Comparison of ENCODE assay signal across 8 cellular contexts in genomic region chr3:130748520-130748919, GRCh38. TPM values are rescaled to one million over a fixed set of nuclear protein-coding genes. Genes with fewer than 3 reads are reported as not detected.
A peak's percentile ranks its signal among the peaks of the same experiment; 100 is the strongest.
DNase-seq lines count a peak whose midpoint lies in the region; ATAC-seq, FAIRE-seq and TF ChIP-seq lines count a peak whose summit lies in the region.

No MANE protein-coding gene starts in this region.

- H3K79me2 ChIP-seq in HepG2 (ENCODE audit: insufficient read depth, low read length), result peaks cover 29% of the 10 kb centered on the region

- no peaks in the 10 kb centered on the region for H3K9me3 Mint-ChIP-seq in activated naive CD8-positive, alpha-beta T cell treated with anti-CD3 and anti-CD28 coated beads for 36 hours
- H3K9me3 Mint-ChIP-seq in activated T-helper 2 cell treated with anti-CD3 and anti-CD28 coated beads, Interferon-gamma antibody, Interleukin-2, Interleukin-4, amounts not matched to agents 10 μg/mL and 5 μg/mL and 100 μg/mL, durations not matched to agents 14 hours and 24 hours and 36 hours, result no peaks in the 10 kb centered on the region

- TF ChIP-seq CTCF in left ventricle myocardium inferior (IDR thresholded peaks at IDR 0.05; ENCODE audit: borderline replicate concordance), result no peak
- no peak for TF ChIP-seq CTCF in right atrium auricular region (IDR thresholded peaks at IDR 0.05)
- TF ChIP-seq CTCF in HepG2 (CRISPR knock-in tag; IDR thresholded peaks at IDR 0.05), result no peak

- in situ Hi-C loops in HepG2 (cut with HindIII; ENCODE audit: extremely low pct_ligation_motif_present, low pct_unique_long_range_greater_than_20kb), result loop anchor here (5.0 kb wide), 1 partner anchor 144 kb away; the partner anchor contains the start of gene ATP2C1

- no peak for ATAC-seq in HepG2
- ATAC-seq in HG02763 (IDR thresholded peaks at IDR 0.05; ENCODE audit: unreplicated experiment), result no peak

- H3K4me1 Mint-ChIP-seq in activated naive CD8-positive, alpha-beta T cell treated with anti-CD3 and anti-CD28 coated beads for 36 hours, result peaks cover 19% of the 10 kb centered on the region
- H3K4me1 Mint-ChIP-seq in activated T-helper 2 cell treated with anti-CD3 and anti-CD28 coated beads, Interferon-gamma antibody, Interleukin-2, Interleukin-4, amounts not matched to agents 10 μg/mL and 5 μg/mL and 100 μg/mL, durations not matched to agents 14 hours and 24 hours and 36 hours (ENCODE audit: low read depth), result peaks cover 19% of the 10 kb centered on the region

- TF ChIP-seq POLR2A in HepG2 (IDR thresholded peaks at IDR 0.05; ENCODE audit: insufficient read depth in 1 of 2, low read depth in 2 of 2, low read length in 2 of 2), result no peak

- H3K27me3 ChIP-seq in left ventricle myocardium inferior (ENCODE audit: low read depth) (no peaks in the 10 kb centered on the region), right atrium auricular region (no peaks in the 10 kb centered on the region), HepG2 (ENCODE audit: control insufficient read depth in 1 of 2, insufficient read depth in 2 of 2, low read length in 2 of 2) (no peaks in the 10 kb centered on the region; a peak in 1 of 5 replicates)

- peaks cover 11% of the 10 kb centered on the region for H3K36me3 ChIP-seq in left ventricle myocardium inferior
- H3K36me3 ChIP-seq in right atrium auricular region, result peaks cover 6% of the 10 kb centered on the region
- peaks cover 2 to 6% of the 10 kb centered on the region in 2 experiments; a peak in 3 of 5 replicates for H3K36me3 ChIP-seq in HepG2 (replicated peaks in 1 of 2; ENCODE audit: control insufficient read depth in 1 of 2, insufficient read depth in 2 of 2, low read length in 2 of 2)

- H3K9ac ChIP-seq in HepG2 (ENCODE audit: insufficient read depth, low read depth, low read length), result no peak overlapping the region

- POLR2A ChIA-PET in HepG2 (lab: Yijun Ruan, JAX), result no interaction called here

- CTCF ChIA-PET in HepG2 (lab: Yijun Ruan, JAX; ENCODE audit: low intra/inter-chr PET ratio, low total read pairs), result no interaction called here

- DNase-seq in left ventricle myocardium inferior, result no peak
- no peak for DNase-seq in right atrium auricular region (ENCODE audit: low spot score)
- DNase-seq in activated naive CD8-positive, alpha-beta T cell treated with anti-CD3 and anti-CD28 coated beads for 36 hours, result no peak
- DNase-seq in HepG2 (ENCODE audit: low spot score), result no peak
- no peak for DNase-seq in SIG-M5 (lab: John Stamatoyannopoulos, UW)
- no peak for DNase-seq in GM19238 (ENCODE audit: insufficient read length, low spot score)
- DNase-seq in activated T-helper 2 cell treated with anti-CD3 and anti-CD28 coated beads, Interferon-gamma antibody, Interleukin-2, Interleukin-4, amounts not matched to agents 10 μg/mL and 5 μg/mL and 100 μg/mL, durations not matched to agents 14 hours and 24 hours and 36 hours (ENCODE audit: low spot score), result no peak

- no TSS peak for BruUV-seq in HepG2 (replicated peaks; lab: Mats Ljungman, UMichigan)

- H3K4me3 ChIP-seq in left ventricle myocardium inferior, result no peak overlapping the region
- H3K4me3 ChIP-seq in right atrium auricular region, result no peak overlapping the region
- peak overlapping the region in 2 of 3 experiments; percentile 60 to 94; a peak in 3 of 6 replicates for H3K4me3 ChIP-seq in HepG2 (replicated peaks in 1 of 3; ENCODE audit: insufficient read depth in 1 of 3, low read depth in 2 of 3, low read length in 3 of 3)

- H3K27ac ChIP-seq in left ventricle myocardium inferior (replicated peaks), result peak overlapping the region; percentile 88
- H3K27ac ChIP-seq in right atrium auricular region, result peak overlapping the region in 1 of 2 donors; percentile 84
- H3K27ac ChIP-seq in HepG2 (ENCODE audit: extremely low read length, insufficient read depth, low read length), result no peak overlapping the region

- H3K4me2 ChIP-seq in HepG2 (ENCODE audit: low read depth, low read length), result peak overlapping the region; percentile 72

- H3K4me1 ChIP-seq in left ventricle myocardium inferior, result peaks cover 40% of the 10 kb centered on the region
- peaks cover 0 to 29% of the 10 kb centered on the region in 2 donors for H3K4me1 ChIP-seq in right atrium auricular region
- H3K4me1 ChIP-seq in HepG2 (ENCODE audit: insufficient read depth, low read length), result peaks cover 41% of the 10 kb centered on the region

- TF ChIP-seq RAD21 in HepG2 (CRISPR knock-in tag; IDR thresholded peaks at IDR 0.05), result no peak

- peak overlapping the region; percentile 84 for H3K4me3 Mint-ChIP-seq in activated naive CD8-positive, alpha-beta T cell treated with anti-CD3 and anti-CD28 coated beads for 36 hours
- no peak overlapping the region for H3K4me3 Mint-ChIP-seq in activated T-helper 2 cell treated with anti-CD3 and anti-CD28 coated beads, Interferon-gamma antibody, Interleukin-2, Interleukin-4, amounts not matched to agents 10 μg/mL and 5 μg/mL and 100 μg/mL, durations not matched to agents 14 hours and 24 hours and 36 hours (ENCODE audit: low read depth)

- H3K36me3 Mint-ChIP-seq in activated naive CD8-positive, alpha-beta T cell treated with anti-CD3 and anti-CD28 coated beads for 36 hours, result peaks cover 6% of the 10 kb centered on the region
- H3K36me3 Mint-ChIP-seq in activated T-helper 2 cell treated with anti-CD3 and anti-CD28 coated beads, Interferon-gamma antibody, Interleukin-2, Interleukin-4, amounts not matched to agents 10 μg/mL and 5 μg/mL and 100 μg/mL, durations not matched to agents 14 hours and 24 hours and 36 hours (ENCODE audit: low read depth), result peaks cover 10% of the 10 kb centered on the region

- 23% methylated on average over 2 of the region's 2 CpGs for WGBS in HepG2 (ENCODE audit: low lambda C conversion rate)

- FAIRE-seq in HepG2 (lab: Jason Lieb, UNC), result no peak

- H2AFZ ChIP-seq in HepG2 (ENCODE audit: low read length), result peak overlapping the region; percentile 9

- H3K27me3 Mint-ChIP-seq in activated naive CD8-positive, alpha-beta T cell treated with anti-CD3 and anti-CD28 coated beads for 36 hours, result no peaks in the 10 kb centered on the region
- peaks cover 3% of the 10 kb centered on the region for H3K27me3 Mint-ChIP-seq in activated T-helper 2 cell treated with anti-CD3 and anti-CD28 coated beads, Interferon-gamma antibody, Interleukin-2, Interleukin-4, amounts not matched to agents 10 μg/mL and 5 μg/mL and 100 μg/mL, durations not matched to agents 14 hours and 24 hours and 36 hours (ENCODE audit: low read depth)

- intact Hi-C loops in left ventricle myocardium inferior (cut with micrococcal nuclease) (no loop called here), HepG2 (cut with micrococcal nuclease; ENCODE audit: unreplicated experiment) (no loop called here)
- intact Hi-C loops in activated T-helper 2 cell treated with anti-CD3 and anti-CD28 coated beads, Interferon-gamma antibody, Interleukin-2, Interleukin-4, amounts not matched to agents 10 μg/mL and 5 μg/mL and 100 μg/mL, durations not matched to agents 14 hours and 24 hours and 36 hours (cut with micrococcal nuclease), result loop anchor here (5.0 kb wide), 1 partner anchor 634 kb away; the partner anchor contains the start of gene NUDT16

- no peaks in the 10 kb centered on the region; the same call in 1 of the 2 replicates for H4K20me1 ChIP-seq in HepG2 (ENCODE audit: insufficient read depth, low read length)

- TF ChIP-seq EP300 in HepG2 (IDR thresholded peaks at IDR 0.05; ENCODE audit: low read depth in 2 of 2, low read length in 2 of 2) (no peak), HepG2 (CRISPR knock-in tag; IDR thresholded peaks at IDR 0.05; ENCODE audit: borderline replicate concordance) (no peak)

- H3K9me3 ChIP-seq in left ventricle myocardium inferior (replicated peaks) (no peaks in the 10 kb centered on the region), right atrium auricular region (no peaks in the 10 kb centered on the region), HepG2 (ENCODE audit: low read length) (no peaks in the 10 kb centered on the region)

- H3K27ac Mint-ChIP-seq in activated naive CD8-positive, alpha-beta T cell treated with anti-CD3 and anti-CD28 coated beads for 36 hours, result peak overlapping the region; percentile 84
- H3K27ac Mint-ChIP-seq in activated T-helper 2 cell treated with anti-CD3 and anti-CD28 coated beads, Interferon-gamma antibody, Interleukin-2, Interleukin-4, amounts not matched to agents 10 μg/mL and 5 μg/mL and 100 μg/mL, durations not matched to agents 14 hours and 24 hours and 36 hours, result no peak overlapping the region

RNA-seq across cellular contexts. Expression of gene PIK3R4, which starts 1.9 kb away (rescaled TPM):
- 13.8 TPM for total RNA-seq in left ventricle myocardium inferior
- 10 to 100 TPM; 24.4 to 25.9 TPM for total RNA-seq in right atrium auricular region
- total RNA-seq in activated naive CD8-positive, alpha-beta T cell treated with anti-CD3 and anti-CD28 coated beads for 36 hours, result 10 to 100 TPM; 31.1 to 31.4 TPM
- 26.0 and 29.7 TPM in 2 replicates for total RNA-seq in HepG2 (2016; rRNA removed; fragmentation: Illumina TruSeq; extraction: Trizol)
- 5.3 and 8.5 TPM in 2 replicates for total RNA-seq in HepG2 (2016; cell fraction: cytosol; rRNA removed; fragmentation: Illumina TruSeq; extraction: Trizol; ENCODE audit: low read depth)
- total RNA-seq in HepG2 (2016; cell fraction: insoluble cytoplasmic fraction; rRNA removed; fragmentation: Illumina TruSeq; extraction: Trizol), result 24.4 and 27.4 TPM in 2 replicates
- total RNA-seq in HepG2 (2016; cell fraction: membrane; rRNA removed; fragmentation: Illumina TruSeq; extraction: Trizol), result 9.4 and 10.7 TPM in 2 replicates
- 24.1 and 25.8 TPM in 2 replicates for total RNA-seq in HepG2 (2016; cell fraction: nucleus; rRNA removed; fragmentation: Illumina TruSeq; extraction: Trizol)
- 20.2 and 22.4 TPM in 2 replicates for polyA plus RNA-seq in HepG2 (2011; rRNA removed)
- 21.7 and 27.0 TPM in 2 replicates for polyA plus RNA-seq in HepG2 (2011; cell fraction: cytosol; rRNA removed)
- 25.6 and 28.2 TPM in 2 replicates for polyA plus RNA-seq in HepG2 (2011; cell fraction: nucleus; rRNA removed)
- polyA plus RNA-seq in HepG2 (2012), result 12.7 and 15.1 TPM in 2 replicates
- polyA plus RNA-seq in HepG2 (2016; cell fraction: cytosol; fragmentation: Illumina TruSeq; extraction: Trizol; ENCODE audit: low read depth), result 1.8 TPM in 2 replicates
- polyA plus RNA-seq in HepG2 (2016; cell fraction: insoluble cytoplasmic fraction; fragmentation: Illumina TruSeq; extraction: Trizol; ENCODE audit: low read depth), result 26.2 and 29.4 TPM in 2 replicates
- polyA plus RNA-seq in HepG2 (2016; cell fraction: membrane; fragmentation: Illumina TruSeq; extraction: Trizol; ENCODE audit: low read depth), result 2.7 and 4.0 TPM in 2 replicates
- polyA plus RNA-seq in HepG2 (2016; cell fraction: nucleus; fragmentation: Illumina TruSeq; extraction: Trizol; ENCODE audit: insufficient read depth, low read depth), result 39.1 and 41.7 TPM in 2 replicates
- polyA minus RNA-seq in HepG2 (2011; rRNA and poly(A)+ RNA removed; ENCODE audit: low replicate concordance), result 78.8 and 169 TPM in 2 replicates
- 20.1 and 25.6 TPM in 2 replicates for polyA minus RNA-seq in HepG2 (2011; cell fraction: cytosol; rRNA and poly(A)+ RNA removed)
- polyA minus RNA-seq in HepG2 (2011; cell fraction: nucleus; rRNA and poly(A)+ RNA removed), result 38.2 and 58.8 TPM in 2 replicates
- total RNA-seq in activated T-helper 2 cell treated with anti-CD3 and anti-CD28 coated beads, Interferon-gamma antibody, Interleukin-2, Interleukin-4, amounts not matched to agents 10 μg/mL and 5 μg/mL and 100 μg/mL, durations not matched to agents 14 hours and 24 hours and 36 hours, result 33.4 and 34.9 TPM in 2 replicates

Comparison
In these comparisons a context has a peak if more than half of its experiments do, and no peak if none do; other contexts are left out.
1. H3K4me3 ChIP-seq: peak in HepG2 (2 of 3); none in left ventricle myocardium inferior (single experiment) and right atrium auricular region (0 of 2).